Comparison of ENCODE assay signal across 1 cellular context in genomic region chr6:13550656-13551055, GRCh38.
TF ChIP-seq lines count a peak whose summit lies in the region.

No MANE protein-coding gene starts in this region.

TF ChIP-seq in GM23338, 12 proteins besides CTCF, POLR2A, EP300 and RAD21 (continued from another document):
- TF ChIP-seq REST (IDR thresholded peaks at IDR 0.05; ENCODE audit: unreplicated experiment) = no peak
- no peak for TF ChIP-seq ZNF331 (CRISPR knock-in tag; IDR thresholded peaks at IDR 0.05; ENCODE audit: low read depth)
- TF ChIP-seq EZH2 (IDR thresholded peaks at IDR 0.05; ENCODE audit: low read depth, unreplicated experiment) = no peak
- TF ChIP-seq, protein P1, sequence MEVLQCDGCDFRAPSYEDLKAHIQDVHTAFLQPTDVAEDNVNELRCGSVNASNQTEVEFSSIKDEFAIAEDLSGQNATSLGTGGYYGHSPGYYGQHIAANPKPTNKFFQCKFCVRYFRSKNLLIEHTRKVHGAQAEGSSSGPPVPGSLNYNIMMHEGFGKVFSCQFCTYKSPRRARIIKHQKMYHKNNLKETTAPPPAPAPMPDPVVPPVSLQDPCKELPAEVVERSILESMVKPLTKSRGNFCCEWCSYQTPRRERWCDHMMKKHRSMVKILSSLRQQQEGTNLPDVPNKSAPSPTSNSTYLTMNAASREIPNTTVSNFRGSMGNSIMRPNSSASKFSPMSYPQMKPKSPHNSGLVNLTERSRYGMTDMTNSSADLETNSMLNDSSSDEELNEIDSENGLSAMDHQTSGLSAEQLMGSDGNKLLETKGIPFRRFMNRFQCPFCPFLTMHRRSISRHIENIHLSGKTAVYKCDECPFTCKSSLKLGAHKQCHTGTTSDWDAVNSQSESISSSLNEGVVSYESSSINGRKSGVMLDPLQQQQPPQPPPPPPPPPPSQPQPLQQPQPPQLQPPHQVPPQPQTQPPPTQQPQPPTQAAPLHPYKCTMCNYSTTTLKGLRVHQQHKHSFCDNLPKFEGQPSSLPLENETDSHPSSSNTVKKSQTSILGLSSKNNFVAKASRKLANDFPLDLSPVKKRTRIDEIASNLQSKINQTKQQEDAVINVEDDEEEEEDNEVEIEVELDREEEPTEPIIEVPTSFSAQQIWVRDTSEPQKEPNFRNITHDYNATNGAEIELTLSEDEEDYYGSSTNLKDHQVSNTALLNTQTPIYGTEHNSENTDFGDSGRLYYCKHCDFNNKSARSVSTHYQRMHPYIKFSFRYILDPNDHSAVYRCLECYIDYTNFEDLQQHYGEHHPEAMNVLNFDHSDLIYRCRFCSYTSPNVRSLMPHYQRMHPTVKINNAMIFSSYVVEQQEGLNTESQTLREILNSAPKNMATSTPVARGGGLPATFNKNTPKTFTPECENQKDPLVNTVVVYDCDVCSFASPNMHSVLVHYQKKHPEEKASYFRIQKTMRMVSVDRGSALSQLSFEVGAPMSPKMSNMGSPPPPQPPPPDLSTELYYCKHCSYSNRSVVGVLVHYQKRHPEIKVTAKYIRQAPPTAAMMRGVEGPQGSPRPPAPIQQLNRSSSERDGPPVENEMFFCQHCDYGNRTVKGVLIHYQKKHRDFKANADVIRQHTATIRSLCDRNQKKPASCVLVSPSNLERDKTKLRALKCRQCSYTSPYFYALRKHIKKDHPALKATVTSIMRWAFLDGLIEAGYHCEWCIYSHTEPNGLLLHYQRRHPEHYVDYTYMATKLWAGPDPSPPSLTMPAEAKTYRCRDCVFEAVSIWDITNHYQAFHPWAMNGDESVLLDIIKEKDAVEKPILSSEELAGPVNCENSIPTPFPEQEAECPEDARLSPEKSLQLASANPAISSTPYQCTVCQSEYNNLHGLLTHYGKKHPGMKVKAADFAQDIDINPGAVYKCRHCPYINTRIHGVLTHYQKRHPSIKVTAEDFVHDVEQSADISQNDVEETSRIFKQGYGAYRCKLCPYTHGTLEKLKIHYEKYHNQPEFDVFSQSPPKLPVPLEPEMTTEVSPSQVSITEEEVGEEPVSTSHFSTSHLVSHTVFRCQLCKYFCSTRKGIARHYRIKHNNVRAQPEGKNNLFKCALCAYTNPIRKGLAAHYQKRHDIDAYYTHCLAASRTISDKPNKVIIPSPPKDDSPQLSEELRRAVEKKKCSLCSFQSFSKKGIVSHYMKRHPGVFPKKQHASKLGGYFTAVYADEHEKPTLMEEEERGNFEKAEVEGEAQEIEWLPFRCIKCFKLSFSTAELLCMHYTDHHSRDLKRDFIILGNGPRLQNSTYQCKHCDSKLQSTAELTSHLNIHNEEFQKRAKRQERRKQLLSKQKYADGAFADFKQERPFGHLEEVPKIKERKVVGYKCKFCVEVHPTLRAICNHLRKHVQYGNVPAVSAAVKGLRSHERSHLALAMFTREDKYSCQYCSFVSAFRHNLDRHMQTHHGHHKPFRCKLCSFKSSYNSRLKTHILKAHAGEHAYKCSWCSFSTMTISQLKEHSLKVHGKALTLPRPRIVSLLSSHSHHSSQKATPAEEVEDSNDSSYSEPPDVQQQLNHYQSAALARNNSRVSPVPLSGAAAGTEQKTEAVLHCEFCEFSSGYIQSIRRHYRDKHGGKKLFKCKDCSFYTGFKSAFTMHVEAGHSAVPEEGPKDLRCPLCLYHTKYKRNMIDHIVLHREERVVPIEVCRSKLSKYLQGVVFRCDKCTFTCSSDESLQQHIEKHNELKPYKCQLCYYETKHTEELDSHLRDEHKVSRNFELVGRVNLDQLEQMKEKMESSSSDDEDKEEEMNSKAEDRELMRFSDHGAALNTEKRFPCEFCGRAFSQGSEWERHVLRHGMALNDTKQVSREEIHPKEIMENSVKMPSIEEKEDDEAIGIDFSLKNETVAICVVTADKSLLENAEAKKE (CRISPR knock-in tag; IDR thresholded peaks at IDR 0.05) = no peak
- no peak for TF ChIP-seq ZNF114 (CRISPR knock-in tag; IDR thresholded peaks at IDR 0.05)
- TF ChIP-seq NANOG (IDR thresholded peaks at IDR 0.05; ENCODE audit: borderline replicate concordance) = no peak
